Comparison of ENCODE assay signal across 18 cellular contexts in genomic region chr1:205240569-205240968, GRCh38. TPM values are rescaled to one million over a fixed set of nuclear protein-coding genes. Genes with fewer than 3 reads are reported as not detected.
DNase-seq lines count a peak whose midpoint lies in the region; ATAC-seq and TF ChIP-seq lines count a peak whose summit lies in the region.
"Had no signal": no experiment of that assay in that cellular context is flagged by ENCODE, and none has a peak within 500 bp of the region (broad histone marks: within the 10 kb centered on the region; RNA-seq: fewer than 3 reads in every experiment).

No MANE protein-coding gene starts in this region.

- ATAC-seq in heart left ventricle (no peak), gastrocnemius medialis (no peak), PC-3 (no peak)
- ATAC-seq: A549 had no signal

- DNase-seq in cardiac septum (ENCODE audit: low spot score) (peak; percentile 43), heart left ventricle (no peak), gastrocnemius medialis (no peak), GOT3 (lab: John Stamatoyannopoulos, UW) (no peak), PC-3 (no peak)
- DNase-seq in activated effector memory CD4-positive, alpha-beta T cell treated with anti-CD3 and anti-CD28 coated beads, Interleukin-2, amount 50 U/mL, for 16 hours: no peak
- DNase-seq: DMS53, GDM1, Karpas-422, MV-4-11, NCI-H1105 treated with DMSO at 0.1 percent for 48 hours, NCI-H2029 treated with DMSO at 0.1 percent for 48 hours, NCI-H2171, NCI-H345, NCI-H774 had no signal

- WGBS in heart left ventricle, 4 donors: 90 to 98% (median 94%) methylated on average over 3 of the region's 3 CpGs

- H4K20me1 ChIP-seq in PC-3 (ENCODE audit: low read length): no peaks in the 10 kb centered on the region

- no TSS peak for BruUV-seq in PC-3 (replicated peaks; lab: Mats Ljungman, UMichigan)

- H2AFZ ChIP-seq in PC-3 (ENCODE audit: low read length): no peak overlapping the region

- H3K4me3 ChIP-seq in heart left ventricle (no peak overlapping the region), gastrocnemius medialis (no peak overlapping the region), PC-3 (ENCODE audit: low read length) (no peak overlapping the region)
- H3K4me3 ChIP-seq: A549, Peyer's patch had no signal

- H3K9me3 ChIP-seq in heart left ventricle: no peaks in the 10 kb centered on the region
- no peaks in the 10 kb centered on the region for H3K9me3 ChIP-seq in gastrocnemius medialis
- no peaks in the 10 kb centered on the region for H3K9me3 ChIP-seq in PC-3 (ENCODE audit: low read length)
- H3K9me3 ChIP-seq: A549, Peyer's patch had no signal

- TF ChIP-seq POLR2A in heart left ventricle (IDR thresholded peaks at IDR 0.05) (no peak), gastrocnemius medialis (IDR thresholded peaks at IDR 0.05) (no peak)

- in situ Hi-C loops in gastrocnemius medialis (cut with MboI; ENCODE audit: low sequenced_read_pairs in 4 of 4): no loop called here

- H3K4me1 ChIP-seq in heart left ventricle (peaks cover 0 to 15% (median 2%) of the 10 kb centered on the region in 12 donors), gastrocnemius medialis (peaks cover 90 to 95% of the 10 kb centered on the region in 2 donors), PC-3 (ENCODE audit: insufficient read depth, low read length) (no peaks in the 10 kb centered on the region)
- H3K4me1 ChIP-seq: A549, Peyer's patch had no signal

- H3K9me2 ChIP-seq in PC-3 (replicated peaks; ENCODE audit: low read length): no peaks in the 10 kb centered on the region

- H3K27me3 ChIP-seq in heart left ventricle (no peaks in the 10 kb centered on the region), layer of hippocampus (ENCODE audit: control insufficient read depth, insufficient read depth, low read length) (no peaks in the 10 kb centered on the region), gastrocnemius medialis (no peaks in the 10 kb centered on the region), PC-3 (ENCODE audit: low read length) (no peaks in the 10 kb centered on the region)
- H3K27me3 ChIP-seq: Peyer's patch had no signal

- no peaks in the 10 kb centered on the region for H3K79me2 ChIP-seq in PC-3 (ENCODE audit: low read length)

- H3K27ac ChIP-seq in heart left ventricle: no peak overlapping the region
- peak overlapping the region; percentile 73 for H3K27ac ChIP-seq in layer of hippocampus (ENCODE audit: low read depth, low read length)
- peak overlapping the region in 3 of 4 donors; percentile 71 to 86 (median 81) for H3K27ac ChIP-seq in gastrocnemius medialis
- no peak overlapping the region for H3K27ac ChIP-seq in PC-3 (ENCODE audit: low read length)
- H3K27ac ChIP-seq: A549, Peyer's patch had no signal

- no peaks in the 10 kb centered on the region for H3F3A ChIP-seq in PC-3 (ENCODE audit: low read length, unreplicated experiment)

- no peak overlapping the region for H3K9ac ChIP-seq in PC-3 (ENCODE audit: low read length)

- POLR2A ChIA-PET in PC-3 (lab: Charles Lee; ENCODE audit: unreplicated experiment): no interaction called here

- H3K4me2 ChIP-seq in PC-3 (ENCODE audit: low read length): no peak overlapping the region
- H3K4me2 ChIP-seq: A549 had no signal

- TF ChIP-seq CTCF in heart left ventricle (IDR thresholded peaks at IDR 0.05) (no peak), gastrocnemius medialis (IDR thresholded peaks at IDR 0.05 in 4 of 5, conservative IDR thresholded peaks at IDR 0.05 in 1 of 5) (no peak), PC-3 (conservative IDR thresholded peaks at IDR 0.05; ENCODE audit: low read depth, low read length) (no peak)

- intact Hi-C loops in cardiac septum (cut with DNase I) (no loop called here), heart left ventricle (cut with DNase I) (no loop called here), gastrocnemius medialis (cut with DNase I; ENCODE audit: low total_unique reads) (no loop called here), PC-3 (cut with micrococcal nuclease) (no loop called here)

- H3K36me3 ChIP-seq in heart left ventricle (peaks cover 0 to 7% (median 0%) of the 10 kb centered on the region in 9 donors), gastrocnemius medialis (no peaks in the 10 kb centered on the region), PC-3 (ENCODE audit: low read depth, low read length) (no peaks in the 10 kb centered on the region)
- H3K36me3 ChIP-seq: Peyer's patch had no signal

- CTCF ChIA-PET in PC-3 (lab: Charles Lee): no interaction called here

RNA-seq across cellular contexts. Expression of gene TMCC2, which starts 12.8 kb away (rescaled TPM):
- total RNA-seq in cardiac septum (4.0 TPM), heart left ventricle (1 to 10 TPM in 8 of 9 donors, under 1 TPM in 1; 0.97 to 5.1 (median 2.1) TPM), gastrocnemius medialis (1 to 10 TPM; 1.1 to 7.6 (median 5.6) TPM), PC-3 (2014; rRNA removed) (8.7 and 11.3 TPM in 2 replicates)
- polyA plus RNA-seq in heart left ventricle: 1 to 10 TPM; 1.4 to 2.0 TPM

RNA-seq across cellular contexts. Expression of gene DSTYK, which starts 29.1 kb away (rescaled TPM):
- total RNA-seq in cardiac septum: 7.3 TPM
- total RNA-seq in heart left ventricle: 10 to 100 TPM in 1 of 9 donors, 1 to 10 TPM in 8; 5.2 to 10.1 (median 8.0) TPM
- polyA plus RNA-seq in heart left ventricle: 1 to 10 TPM; 3.2 to 5.3 TPM
- total RNA-seq in gastrocnemius medialis: 10 to 100 TPM; 12.2 to 15.8 (median 13.9) TPM
- 8.4 and 9.3 TPM in 2 replicates for total RNA-seq in PC-3 (2014; rRNA removed)

Comparison
In these comparisons a context has a peak if more than half of its experiments do, and no peak if none do; other contexts are left out.
1. H3K27ac ChIP-seq: peak in layer of hippocampus (single experiment) and gastrocnemius medialis (3 of 4); none in heart left ventricle (0 of 12) and PC-3 (single experiment).